17 cellular contexts compared by ENCODE assay signal in the genomic region with DNA sequence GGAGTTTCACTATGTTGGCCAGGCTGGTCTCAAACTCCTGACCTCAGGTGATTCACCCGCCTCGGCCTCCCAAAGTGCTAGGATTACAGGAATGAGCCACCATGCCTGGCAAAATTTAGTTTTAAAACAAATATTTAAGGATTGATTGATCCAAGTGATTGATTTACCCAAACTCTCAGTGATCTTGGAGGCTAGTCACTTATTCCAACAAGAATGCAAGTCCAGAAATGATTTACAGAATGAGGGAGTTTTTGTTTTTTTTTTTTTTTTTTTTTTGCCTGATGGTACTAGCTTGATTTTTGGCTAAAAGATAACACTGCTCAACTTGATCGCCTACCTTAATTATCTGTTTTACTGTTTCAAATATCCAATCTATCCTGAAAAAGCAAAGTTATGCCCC. TPM values are rescaled to one million over a fixed set of nuclear protein-coding genes. Genes with fewer than 3 reads are reported as not detected.
DNase-seq lines count a peak whose midpoint lies in the region; FAIRE-seq and TF ChIP-seq lines count a peak whose summit lies in the region.
"Had no signal": no experiment of that assay in that cellular context is flagged by ENCODE, and none has a peak within 500 bp of the region (broad histone marks: within the 10 kb centered on the region; RNA-seq: fewer than 3 reads in every experiment).

No MANE protein-coding gene starts in this region.

- no peak overlapping the region for H3K4me2 ChIP-seq in astrocyte (ENCODE audit: low read length)

- H3K4me3 Mint-ChIP-seq in Caco-2 (ENCODE audit: unreplicated experiment) (peak overlapping the region; percentile 30), astrocyte (ENCODE audit: unreplicated experiment) (no peak overlapping the region)
- H3K4me3 Mint-ChIP-seq in activated naive CD8-positive, alpha-beta T cell treated with anti-CD3 and anti-CD28 coated beads for 36 hours = no peak overlapping the region

- peak overlapping the region; percentile 68 for H3K27ac Mint-ChIP-seq in Caco-2 (ENCODE audit: unreplicated experiment)
- peak overlapping the region; percentile 1 for H3K27ac Mint-ChIP-seq in astrocyte (ENCODE audit: unreplicated experiment)
- no peak overlapping the region for H3K27ac Mint-ChIP-seq in activated naive CD8-positive, alpha-beta T cell treated with anti-CD3 and anti-CD28 coated beads for 36 hours
- H3K27ac Mint-ChIP-seq: CD4-positive, alpha-beta memory T cell had no signal

- H3K9me3 Mint-ChIP-seq in Caco-2 (ENCODE audit: unreplicated experiment) = peaks cover 26% of the 10 kb centered on the region
- peaks cover 4% of the 10 kb centered on the region for H3K9me3 Mint-ChIP-seq in astrocyte (ENCODE audit: unreplicated experiment)
- no peaks in the 10 kb centered on the region for H3K9me3 Mint-ChIP-seq in activated naive CD8-positive, alpha-beta T cell treated with anti-CD3 and anti-CD28 coated beads for 36 hours

- no peak for TF ChIP-seq CTCF in Caco-2 (IDR thresholded peaks at IDR 0.05; ENCODE audit: insufficient read depth in 1 of 2, low read depth in 1 of 2, low read length in 1 of 2, severe bottlenecking in 1 of 2, unreplicated experiment in 1 of 2)
- TF ChIP-seq CTCF in astrocyte (IDR thresholded peaks at IDR 0.05; ENCODE audit: insufficient read depth, low read depth, low read length) = no peak
- TF ChIP-seq CTCF in colonic mucosa (IDR thresholded peaks at IDR 0.05) = no peak

- H3K4me1 Mint-ChIP-seq in Caco-2 (ENCODE audit: low read depth, unreplicated experiment) (peaks cover 29% of the 10 kb centered on the region), astrocyte (ENCODE audit: low read depth, unreplicated experiment) (peaks cover 17% of the 10 kb centered on the region)
- H3K4me1 Mint-ChIP-seq in activated naive CD8-positive, alpha-beta T cell treated with anti-CD3 and anti-CD28 coated beads for 36 hours = peaks cover 17% of the 10 kb centered on the region

- H3K27me3 ChIP-seq in Caco-2 (replicated peaks; ENCODE audit: control insufficient read depth, insufficient read depth, low read length) (no peaks in the 10 kb centered on the region), astrocyte (ENCODE audit: insufficient read depth, low read length) (peaks cover under 1% of the 10 kb centered on the region), colonic mucosa (no peaks in the 10 kb centered on the region)
- H3K27me3 ChIP-seq: BE2C had no signal

- POLR2A ChIA-PET in Caco-2 (lab: Charles Lee) = no interaction called here

- peaks cover 30% of the 10 kb centered on the region for H3K4me1 ChIP-seq in Caco-2
- no peaks in the 10 kb centered on the region for H3K4me1 ChIP-seq in astrocyte (ENCODE audit: insufficient read depth, low read length)
- H3K4me1 ChIP-seq in colonic mucosa = no peaks in the 10 kb centered on the region
- H3K4me1 ChIP-seq: BE2C had no signal

- H3K36me3 Mint-ChIP-seq in Caco-2 (ENCODE audit: insufficient read depth, unreplicated experiment) (peaks cover 19% of the 10 kb centered on the region), astrocyte (ENCODE audit: low read depth, unreplicated experiment) (no peaks in the 10 kb centered on the region)
- no peaks in the 10 kb centered on the region for H3K36me3 Mint-ChIP-seq in activated naive CD8-positive, alpha-beta T cell treated with anti-CD3 and anti-CD28 coated beads for 36 hours
- H3K36me3 Mint-ChIP-seq: CD4-positive, alpha-beta memory T cell had no signal

- H3K27me3 Mint-ChIP-seq in Caco-2 (ENCODE audit: insufficient read depth, unreplicated experiment) (no peaks in the 10 kb centered on the region), astrocyte (ENCODE audit: low read depth, unreplicated experiment) (peaks cover 4% of the 10 kb centered on the region)
- peaks cover 45% of the 10 kb centered on the region for H3K27me3 Mint-ChIP-seq in activated naive CD8-positive, alpha-beta T cell treated with anti-CD3 and anti-CD28 coated beads for 36 hours

- DNase-seq in Caco-2 (no peak), astrocyte (ENCODE audit: low read depth) (no peak), kidney tubule cell (ENCODE audit: low spot score) (peak; percentile 60), renal cortical epithelial cell (ENCODE audit: low read depth) (peak; percentile 75), colonic mucosa (no peak), amniotic stem cell (lab: John Stamatoyannopoulos, UW) (no peak)
- no peak for DNase-seq in activated naive CD8-positive, alpha-beta T cell treated with anti-CD3 and anti-CD28 coated beads for 36 hours
- DNase-seq: BE2C; CD4-positive, alpha-beta memory T cell; DND-41; GF-D8 had no signal

- FAIRE-seq in astrocyte (lab: Jason Lieb, UNC) = no peak
- FAIRE-seq: A204.1, GM19239, H1 had no signal

- H3K9ac ChIP-seq in astrocyte (ENCODE audit: low read length) = no peak overlapping the region
- no peak overlapping the region for H3K9ac ChIP-seq in colonic mucosa (ENCODE audit: low read depth in 2 of 2, low read length in 2 of 2)

- CTCF ChIA-PET in Caco-2 (lab: Charles Lee) = no interaction called here

- H3K79me2 ChIP-seq in astrocyte (ENCODE audit: insufficient read depth, low read length) = no peaks in the 10 kb centered on the region

- H3K27ac ChIP-seq in astrocyte (ENCODE audit: low read depth, low read length) (no peak overlapping the region), colonic mucosa (no peak overlapping the region)
- H3K27ac ChIP-seq: C4-2B had no signal

- no peak overlapping the region for H3K4me3 ChIP-seq in Caco-2 (ENCODE audit: low read depth, low read length)
- no peak overlapping the region for H3K4me3 ChIP-seq in astrocyte (ENCODE audit: insufficient read depth, low read depth, low read length)
- no peak overlapping the region for H3K4me3 ChIP-seq in colonic mucosa
- H3K4me3 ChIP-seq: HAP-1 had no signal

- H2AFZ ChIP-seq in astrocyte (ENCODE audit: low read depth, low read length) = no peak overlapping the region

- BruUV-seq in Caco-2 (replicated peaks; lab: Mats Ljungman, UMichigan) = no TSS peak

- no peaks in the 10 kb centered on the region for H3K36me3 ChIP-seq in Caco-2 (ENCODE audit: control insufficient read depth, insufficient read depth, low read length)
- no peaks in the 10 kb centered on the region for H3K36me3 ChIP-seq in astrocyte (ENCODE audit: insufficient read depth, low read length)
- no peaks in the 10 kb centered on the region for H3K36me3 ChIP-seq in colonic mucosa
- H3K36me3 ChIP-seq: BE2C, HAP-1 had no signal

- intact Hi-C loops in Caco-2 (cut with micrococcal nuclease; ENCODE audit: unreplicated experiment) (no loop called here), colonic mucosa (cut with DNase I) (no loop called here)

- peaks cover 18% of the 10 kb centered on the region for H3K9me3 ChIP-seq in Caco-2
- H3K9me3 ChIP-seq in astrocyte (ENCODE audit: insufficient read depth, low read depth, low read length) = no peaks in the 10 kb centered on the region
- no peaks in the 10 kb centered on the region for H3K9me3 ChIP-seq in colonic mucosa
- H3K9me3 ChIP-seq: BE2C, HAP-1 had no signal

- H4K20me1 ChIP-seq in astrocyte (ENCODE audit: insufficient read depth, low read length) = no peaks in the 10 kb centered on the region

RNA-seq across cellular contexts. Expression of gene TEX26, which starts 5.7 kb away (rescaled TPM):
- total RNA-seq in Caco-2 (2022) (not detected in 2 replicates), astrocyte (not detected in 2 replicates), renal cortical epithelial cell (not detected in 2 replicates), colonic mucosa (not detected)
- not detected for total RNA-seq in activated naive CD8-positive, alpha-beta T cell treated with anti-CD3 and anti-CD28 coated beads for 36 hours
- total RNA-seq: CD4-positive, alpha-beta memory T cell; H1; HT1080 had no signal

RNA-seq across cellular contexts. Expression of gene MEDAG, which starts 20.7 kb away (rescaled TPM):
- total RNA-seq in Caco-2 (2022) (not detected in 2 replicates), astrocyte (1.2 and 1.5 TPM in 2 replicates), renal cortical epithelial cell (0.10 and 0.17 TPM in 2 replicates), colonic mucosa (1 to 10 TPM in 1 of 2 donors, under 1 TPM in 1; 0.62 to 2.6 TPM)
- total RNA-seq in activated naive CD8-positive, alpha-beta T cell treated with anti-CD3 and anti-CD28 coated beads for 36 hours = not detected
- total RNA-seq: CD4-positive, alpha-beta memory T cell; HT1080 had no signal

Comparison
In these comparisons a context has a peak if more than half of its experiments do, and no peak if none do; other contexts are left out.
1. DNase-seq: peak in kidney tubule cell (single experiment) and renal cortical epithelial cell (single experiment); none in Caco-2 (0 of 2), astrocyte (single experiment), colonic mucosa (single experiment), activated naive CD8-positive, alpha-beta T cell treated with anti-CD3 and anti-CD28 coated beads for 36 hours (single experiment) and amniotic stem cell (single experiment).